In the genomic region with DNA sequence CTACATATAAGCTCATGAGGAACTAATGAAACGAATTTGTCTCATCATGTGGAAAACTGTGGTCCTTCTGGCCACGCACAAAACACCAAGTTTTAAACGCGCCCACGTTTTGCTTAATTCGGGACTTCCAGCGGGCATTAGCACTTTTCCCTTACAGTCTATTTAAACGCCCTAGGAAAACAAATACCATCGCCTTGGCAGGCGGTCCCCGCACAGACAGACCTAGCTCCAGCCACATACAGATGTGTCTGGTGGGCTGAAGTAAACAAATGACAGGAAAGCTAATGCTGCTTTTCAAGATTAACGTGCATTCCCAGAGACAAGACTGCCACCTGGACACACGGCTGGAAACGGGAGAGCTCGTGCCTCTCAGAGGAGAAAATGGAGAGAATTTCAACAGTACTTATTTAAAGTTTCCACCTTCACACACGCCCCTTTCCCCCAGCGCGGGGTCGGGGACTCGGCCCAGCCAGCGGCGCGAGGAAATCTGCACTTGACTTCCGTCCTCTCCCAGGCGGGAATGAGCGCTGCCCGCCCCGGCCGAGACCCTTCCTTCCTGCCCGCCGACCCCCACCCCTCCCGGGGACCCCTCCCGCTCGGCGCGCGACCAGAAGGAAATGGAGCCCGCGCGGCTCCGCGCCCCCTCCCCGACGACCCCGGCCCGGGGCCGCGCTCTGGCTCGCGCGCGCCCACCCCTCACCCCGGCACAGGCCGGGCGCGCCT, we compare ENCODE assay signal across 1 cellular context.
TF ChIP-seq lines count a peak whose summit lies in the region.

No MANE protein-coding gene starts in this region.

TF ChIP-seq in GM12878, 131 proteins besides CTCF, POLR2A, EP300 and RAD21 (continues in another document):
- TF ChIP-seq ESRRA (IDR thresholded peaks at IDR 0.05; ENCODE audit: low read length), result no peak
- peak; percentile 32 for TF ChIP-seq DPF2 (IDR thresholded peaks at IDR 0.05)
- peak; percentile 92 for TF ChIP-seq ZNF24 (IDR thresholded peaks at IDR 0.05)
- TF ChIP-seq HDAC2 (IDR thresholded peaks at IDR 0.05), result no peak
- TF ChIP-seq, protein P1, sequence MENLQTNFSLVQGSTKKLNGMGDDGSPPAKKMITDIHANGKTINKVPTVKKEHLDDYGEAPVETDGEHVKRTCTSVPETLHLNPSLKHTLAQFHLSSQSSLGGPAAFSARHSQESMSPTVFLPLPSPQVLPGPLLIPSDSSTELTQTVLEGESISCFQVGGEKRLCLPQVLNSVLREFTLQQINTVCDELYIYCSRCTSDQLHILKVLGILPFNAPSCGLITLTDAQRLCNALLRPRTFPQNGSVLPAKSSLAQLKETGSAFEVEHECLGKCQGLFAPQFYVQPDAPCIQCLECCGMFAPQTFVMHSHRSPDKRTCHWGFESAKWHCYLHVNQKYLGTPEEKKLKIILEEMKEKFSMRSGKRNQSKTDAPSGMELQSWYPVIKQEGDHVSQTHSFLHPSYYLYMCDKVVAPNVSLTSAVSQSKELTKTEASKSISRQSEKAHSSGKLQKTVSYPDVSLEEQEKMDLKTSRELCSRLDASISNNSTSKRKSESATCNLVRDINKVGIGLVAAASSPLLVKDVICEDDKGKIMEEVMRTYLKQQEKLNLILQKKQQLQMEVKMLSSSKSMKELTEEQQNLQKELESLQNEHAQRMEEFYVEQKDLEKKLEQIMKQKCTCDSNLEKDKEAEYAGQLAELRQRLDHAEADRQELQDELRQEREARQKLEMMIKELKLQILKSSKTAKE (IDR thresholded peaks at IDR 0.05; ENCODE audit: low read depth, poor library complexity, severe bottlenecking), result peak; percentile 13
- no peak for TF ChIP-seq ZSCAN29 (IDR thresholded peaks at IDR 0.05)
- TF ChIP-seq IKZF2 (IDR thresholded peaks at IDR 0.05), result peak; percentile 74 to 83
- TF ChIP-seq BHLHE40 (IDR thresholded peaks at IDR 0.05; ENCODE audit: borderline replicate concordance in 1 of 2, low read depth in 2 of 2, low read length in 1 of 2), result peak in 1 of 2 experiments; percentile 17; a peak in 1 of 4 replicates
- no peak for TF ChIP-seq GABPA (IDR thresholded peaks at IDR 0.05; ENCODE audit: low read depth)
- peak; percentile 62 for TF ChIP-seq RUNX3 (IDR thresholded peaks at IDR 0.05; ENCODE audit: low read length)
- TF ChIP-seq POLR2AphosphoS5 (IDR thresholded peaks at IDR 0.05; ENCODE audit: low read length), result peak; percentile 62
- no peak for TF ChIP-seq EGR1 (IDR thresholded peaks at IDR 0.05; ENCODE audit: borderline replicate concordance in 1 of 2, low read depth in 2 of 2, low read length in 2 of 2)
- TF ChIP-seq SMARCA5 (IDR thresholded peaks at IDR 0.05), result no peak
- no peak for TF ChIP-seq CHD4 (IDR thresholded peaks at IDR 0.05)
- no peak for TF ChIP-seq CBFB (IDR thresholded peaks at IDR 0.05; ENCODE audit: low read depth)
- TF ChIP-seq RELA (IDR thresholded peaks at IDR 0.05; ENCODE audit: borderline replicate concordance, partially characterized antibody), result no peak
- TF ChIP-seq NFIC (IDR thresholded peaks at IDR 0.05; ENCODE audit: low read depth, low read length), result peak; percentile 30; the same call in 1 of the 2 replicates
- TF ChIP-seq TCF12 (IDR thresholded peaks at IDR 0.05; ENCODE audit: low read depth, low read length), result no peak
- peak; percentile 51; the same call in 1 of the 2 replicates for TF ChIP-seq EED (IDR thresholded peaks at IDR 0.05; ENCODE audit: low read depth)
- 0 out of 2 replicates have a peak, but pooled peaks have one; percentile 10 for TF ChIP-seq JUNB (IDR thresholded peaks at IDR 0.05)
- TF ChIP-seq, protein P2, sequence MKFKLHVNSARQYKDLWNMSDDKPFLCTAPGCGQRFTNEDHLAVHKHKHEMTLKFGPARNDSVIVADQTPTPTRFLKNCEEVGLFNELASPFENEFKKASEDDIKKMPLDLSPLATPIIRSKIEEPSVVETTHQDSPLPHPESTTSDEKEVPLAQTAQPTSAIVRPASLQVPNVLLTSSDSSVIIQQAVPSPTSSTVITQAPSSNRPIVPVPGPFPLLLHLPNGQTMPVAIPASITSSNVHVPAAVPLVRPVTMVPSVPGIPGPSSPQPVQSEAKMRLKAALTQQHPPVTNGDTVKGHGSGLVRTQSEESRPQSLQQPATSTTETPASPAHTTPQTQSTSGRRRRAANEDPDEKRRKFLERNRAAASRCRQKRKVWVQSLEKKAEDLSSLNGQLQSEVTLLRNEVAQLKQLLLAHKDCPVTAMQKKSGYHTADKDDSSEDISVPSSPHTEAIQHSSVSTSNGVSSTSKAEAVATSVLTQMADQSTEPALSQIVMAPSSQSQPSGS (IDR thresholded peaks at IDR 0.05; ENCODE audit: low read length), result peak; percentile 59; the same call in 1 of the 2 replicates
- peak; percentile 35; the same call in 1 of the 2 replicates for TF ChIP-seq MXI1 (IDR thresholded peaks at IDR 0.05; ENCODE audit: low read depth, low read length)
- TF ChIP-seq, protein P3, sequence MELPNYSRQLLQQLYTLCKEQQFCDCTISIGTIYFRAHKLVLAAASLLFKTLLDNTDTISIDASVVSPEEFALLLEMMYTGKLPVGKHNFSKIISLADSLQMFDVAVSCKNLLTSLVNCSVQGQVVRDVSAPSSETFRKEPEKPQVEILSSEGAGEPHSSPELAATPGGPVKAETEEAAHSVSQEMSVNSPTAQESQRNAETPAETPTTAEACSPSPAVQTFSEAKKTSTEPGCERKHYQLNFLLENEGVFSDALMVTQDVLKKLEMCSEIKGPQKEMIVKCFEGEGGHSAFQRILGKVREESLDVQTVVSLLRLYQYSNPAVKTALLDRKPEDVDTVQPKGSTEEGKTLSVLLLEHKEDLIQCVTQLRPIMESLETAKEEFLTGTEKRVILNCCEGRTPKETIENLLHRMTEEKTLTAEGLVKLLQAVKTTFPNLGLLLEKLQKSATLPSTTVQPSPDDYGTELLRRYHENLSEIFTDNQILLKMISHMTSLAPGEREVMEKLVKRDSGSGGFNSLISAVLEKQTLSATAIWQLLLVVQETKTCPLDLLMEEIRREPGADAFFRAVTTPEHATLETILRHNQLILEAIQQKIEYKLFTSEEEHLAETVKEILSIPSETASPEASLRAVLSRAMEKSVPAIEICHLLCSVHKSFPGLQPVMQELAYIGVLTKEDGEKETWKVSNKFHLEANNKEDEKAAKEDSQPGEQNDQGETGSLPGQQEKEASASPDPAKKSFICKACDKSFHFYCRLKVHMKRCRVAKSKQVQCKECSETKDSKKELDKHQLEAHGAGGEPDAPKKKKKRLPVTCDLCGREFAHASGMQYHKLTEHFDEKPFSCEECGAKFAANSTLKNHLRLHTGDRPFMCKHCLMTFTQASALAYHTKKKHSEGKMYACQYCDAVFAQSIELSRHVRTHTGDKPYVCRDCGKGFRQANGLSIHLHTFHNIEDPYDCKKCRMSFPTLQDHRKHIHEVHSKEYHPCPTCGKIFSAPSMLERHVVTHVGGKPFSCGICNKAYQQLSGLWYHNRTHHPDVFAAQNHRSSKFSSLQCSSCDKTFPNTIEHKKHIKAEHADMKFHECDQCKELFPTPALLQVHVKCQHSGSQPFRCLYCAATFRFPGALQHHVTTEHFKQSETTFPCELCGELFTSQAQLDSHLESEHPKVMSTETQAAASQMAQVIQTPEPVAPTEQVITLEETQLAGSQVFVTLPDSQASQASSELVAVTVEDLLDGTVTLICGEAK (IDR thresholded peaks at IDR 0.05; ENCODE audit: borderline replicate concordance), result no peak
- TF ChIP-seq NR2C2 (IDR thresholded peaks at IDR 0.05; ENCODE audit: borderline replicate concordance, control insufficient read depth, insufficient read length, low read depth), result no peak
- no peak for TF ChIP-seq MEF2B (IDR thresholded peaks at IDR 0.05; ENCODE audit: partially characterized antibody, poor library complexity, severe bottlenecking)
- TF ChIP-seq GATAD2B (conservative IDR thresholded peaks at IDR 0.05; ENCODE audit: low read depth), result peak; percentile 22; the same call in 1 of the 2 replicates
- TF ChIP-seq, protein P4, sequence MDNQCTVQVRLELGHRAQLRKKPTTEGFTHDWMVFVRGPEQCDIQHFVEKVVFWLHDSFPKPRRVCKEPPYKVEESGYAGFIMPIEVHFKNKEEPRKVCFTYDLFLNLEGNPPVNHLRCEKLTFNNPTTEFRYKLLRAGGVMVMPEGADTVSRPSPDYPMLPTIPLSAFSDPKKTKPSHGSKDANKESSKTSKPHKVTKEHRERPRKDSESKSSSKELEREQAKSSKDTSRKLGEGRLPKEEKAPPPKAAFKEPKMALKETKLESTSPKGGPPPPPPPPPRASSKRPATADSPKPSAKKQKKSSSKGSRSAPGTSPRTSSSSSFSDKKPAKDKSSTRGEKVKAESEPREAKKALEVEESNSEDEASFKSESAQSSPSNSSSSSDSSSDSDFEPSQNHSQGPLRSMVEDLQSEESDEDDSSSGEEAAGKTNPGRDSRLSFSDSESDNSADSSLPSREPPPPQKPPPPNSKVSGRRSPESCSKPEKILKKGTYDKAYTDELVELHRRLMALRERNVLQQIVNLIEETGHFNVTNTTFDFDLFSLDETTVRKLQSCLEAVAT (IDR thresholded peaks at IDR 0.05), result peak; percentile 26; the same call in 1 of the 2 replicates
- no peak for TF ChIP-seq ASH2L (IDR thresholded peaks at IDR 0.05; ENCODE audit: borderline replicate concordance, low read depth)
- peak; percentile 63 for TF ChIP-seq MTA2 (IDR thresholded peaks at IDR 0.05; ENCODE audit: low read depth)
- TF ChIP-seq FOXM1 (IDR thresholded peaks at IDR 0.05; ENCODE audit: low read depth, low read length), result peak; percentile 40; the same call in 1 of the 2 replicates
- TF ChIP-seq ATF7 (IDR thresholded peaks at IDR 0.05; ENCODE audit: low read depth), result peak; percentile 76; the same call in 1 of the 2 replicates
- 0 out of 2 replicates have a peak, but pooled peaks have one; percentile 32 for TF ChIP-seq STAT3 (IDR thresholded peaks at IDR 0.05; ENCODE audit: low read depth, low read length)
- TF ChIP-seq, protein P5, sequence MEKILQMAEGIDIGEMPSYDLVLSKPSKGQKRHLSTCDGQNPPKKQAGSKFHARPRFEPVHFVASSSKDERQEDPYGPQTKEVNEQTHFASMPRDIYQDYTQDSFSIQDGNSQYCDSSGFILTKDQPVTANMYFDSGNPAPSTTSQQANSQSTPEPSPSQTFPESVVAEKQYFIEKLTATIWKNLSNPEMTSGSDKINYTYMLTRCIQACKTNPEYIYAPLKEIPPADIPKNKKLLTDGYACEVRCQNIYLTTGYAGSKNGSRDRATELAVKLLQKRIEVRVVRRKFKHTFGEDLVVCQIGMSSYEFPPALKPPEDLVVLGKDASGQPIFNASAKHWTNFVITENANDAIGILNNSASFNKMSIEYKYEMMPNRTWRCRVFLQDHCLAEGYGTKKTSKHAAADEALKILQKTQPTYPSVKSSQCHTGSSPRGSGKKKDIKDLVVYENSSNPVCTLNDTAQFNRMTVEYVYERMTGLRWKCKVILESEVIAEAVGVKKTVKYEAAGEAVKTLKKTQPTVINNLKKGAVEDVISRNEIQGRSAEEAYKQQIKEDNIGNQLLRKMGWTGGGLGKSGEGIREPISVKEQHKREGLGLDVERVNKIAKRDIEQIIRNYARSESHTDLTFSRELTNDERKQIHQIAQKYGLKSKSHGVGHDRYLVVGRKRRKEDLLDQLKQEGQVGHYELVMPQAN (conservative IDR thresholded peaks at IDR 0.05), result 0 out of 2 replicates have a peak, but pooled peaks have one; percentile 37
- TF ChIP-seq, protein P6, sequence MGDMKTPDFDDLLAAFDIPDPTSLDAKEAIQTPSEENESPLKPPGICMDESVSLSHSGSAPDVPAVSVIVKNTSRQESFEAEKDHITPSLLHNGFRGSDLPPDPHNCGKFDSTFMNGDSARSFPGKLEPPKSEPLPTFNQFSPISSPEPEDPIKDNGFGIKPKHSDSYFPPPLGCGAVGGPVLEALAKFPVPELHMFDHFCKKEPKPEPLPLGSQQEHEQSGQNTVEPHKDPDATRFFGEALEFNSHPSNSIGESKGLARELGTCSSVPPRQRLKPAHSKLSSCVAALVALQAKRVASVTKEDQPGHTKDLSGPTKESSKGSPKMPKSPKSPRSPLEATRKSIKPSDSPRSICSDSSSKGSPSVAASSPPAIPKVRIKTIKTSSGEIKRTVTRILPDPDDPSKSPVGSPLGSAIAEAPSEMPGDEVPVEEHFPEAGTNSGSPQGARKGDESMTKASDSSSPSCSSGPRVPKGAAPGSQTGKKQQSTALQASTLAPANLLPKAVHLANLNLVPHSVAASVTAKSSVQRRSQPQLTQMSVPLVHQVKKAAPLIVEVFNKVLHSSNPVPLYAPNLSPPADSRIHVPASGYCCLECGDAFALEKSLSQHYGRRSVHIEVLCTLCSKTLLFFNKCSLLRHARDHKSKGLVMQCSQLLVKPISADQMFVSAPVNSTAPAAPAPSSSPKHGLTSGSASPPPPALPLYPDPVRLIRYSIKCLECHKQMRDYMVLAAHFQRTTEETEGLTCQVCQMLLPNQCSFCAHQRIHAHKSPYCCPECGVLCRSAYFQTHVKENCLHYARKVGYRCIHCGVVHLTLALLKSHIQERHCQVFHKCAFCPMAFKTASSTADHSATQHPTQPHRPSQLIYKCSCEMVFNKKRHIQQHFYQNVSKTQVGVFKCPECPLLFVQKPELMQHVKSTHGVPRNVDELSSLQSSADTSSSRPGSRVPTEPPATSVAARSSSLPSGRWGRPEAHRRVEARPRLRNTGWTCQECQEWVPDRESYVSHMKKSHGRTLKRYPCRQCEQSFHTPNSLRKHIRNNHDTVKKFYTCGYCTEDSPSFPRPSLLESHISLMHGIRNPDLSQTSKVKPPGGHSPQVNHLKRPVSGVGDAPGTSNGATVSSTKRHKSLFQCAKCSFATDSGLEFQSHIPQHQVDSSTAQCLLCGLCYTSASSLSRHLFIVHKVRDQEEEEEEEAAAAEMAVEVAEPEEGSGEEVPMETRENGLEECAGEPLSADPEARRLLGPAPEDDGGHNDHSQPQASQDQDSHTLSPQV (IDR thresholded peaks at IDR 0.05), result no peak
- no peak for TF ChIP-seq MEF2A (IDR thresholded peaks at IDR 0.05; ENCODE audit: insufficient read depth, low read depth, low read length)
- TF ChIP-seq, protein P7, sequence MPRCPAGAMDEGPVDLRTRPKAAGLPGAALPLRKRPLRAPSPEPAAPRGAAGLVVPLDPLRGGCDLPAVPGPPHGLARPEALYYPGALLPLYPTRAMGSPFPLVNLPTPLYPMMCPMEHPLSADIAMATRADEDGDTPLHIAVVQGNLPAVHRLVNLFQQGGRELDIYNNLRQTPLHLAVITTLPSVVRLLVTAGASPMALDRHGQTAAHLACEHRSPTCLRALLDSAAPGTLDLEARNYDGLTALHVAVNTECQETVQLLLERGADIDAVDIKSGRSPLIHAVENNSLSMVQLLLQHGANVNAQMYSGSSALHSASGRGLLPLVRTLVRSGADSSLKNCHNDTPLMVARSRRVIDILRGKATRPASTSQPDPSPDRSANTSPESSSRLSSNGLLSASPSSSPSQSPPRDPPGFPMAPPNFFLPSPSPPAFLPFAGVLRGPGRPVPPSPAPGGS (IDR thresholded peaks at IDR 0.05; ENCODE audit: borderline replicate concordance, insufficient read depth, low read depth, low read length, poor library complexity, severe bottlenecking), result no peak
- no peak for TF ChIP-seq HDGF (IDR thresholded peaks at IDR 0.05)
- no peak for TF ChIP-seq BRCA1 (IDR thresholded peaks at IDR 0.05; ENCODE audit: low read depth, low read length)
- TF ChIP-seq CBX3 (IDR thresholded peaks at IDR 0.05; ENCODE audit: borderline replicate concordance, low read depth), result no peak
- TF ChIP-seq SREBF1 (IDR thresholded peaks at IDR 0.05; ENCODE audit: low read length), result no peak
- peak; percentile 64 for TF ChIP-seq IKZF1 (conservative IDR thresholded peaks at IDR 0.05)
- TF ChIP-seq, protein P8, sequence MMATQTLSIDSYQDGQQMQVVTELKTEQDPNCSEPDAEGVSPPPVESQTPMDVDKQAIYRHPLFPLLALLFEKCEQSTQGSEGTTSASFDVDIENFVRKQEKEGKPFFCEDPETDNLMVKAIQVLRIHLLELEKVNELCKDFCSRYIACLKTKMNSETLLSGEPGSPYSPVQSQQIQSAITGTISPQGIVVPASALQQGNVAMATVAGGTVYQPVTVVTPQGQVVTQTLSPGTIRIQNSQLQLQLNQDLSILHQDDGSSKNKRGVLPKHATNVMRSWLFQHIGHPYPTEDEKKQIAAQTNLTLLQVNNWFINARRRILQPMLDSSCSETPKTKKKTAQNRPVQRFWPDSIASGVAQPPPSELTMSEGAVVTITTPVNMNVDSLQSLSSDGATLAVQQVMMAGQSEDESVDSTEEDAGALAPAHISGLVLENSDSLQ (IDR thresholded peaks at IDR 0.05), result no peak
